Comparison of ENCODE assay signal across 20 cellular contexts in genomic region chr14:24074625-24075484, GRCh38. TPM values are rescaled to one million over a fixed set of nuclear protein-coding genes. Genes with fewer than 3 reads are reported as not detected.
A peak's percentile ranks its signal among the peaks of the same experiment; 100 is the strongest.
DNase-seq lines count a peak whose midpoint lies in the region; ATAC-seq and TF ChIP-seq lines count a peak whose summit lies in the region.
"Had no signal": no experiment of that assay in that cellular context is flagged by ENCODE, and none has a peak within 500 bp of the region (broad histone marks: within the 10 kb centered on the region; RNA-seq: fewer than 3 reads in every experiment).

No MANE protein-coding gene starts in this region.

- BruUV-seq in OCI-LY7 (replicated peaks; lab: Mats Ljungman, UMichigan), result no TSS peak

- no peak overlapping the region for H3K27ac ChIP-seq in OCI-LY7 (ENCODE audit: low read depth, low read length, poor library complexity, severe bottlenecking)
- H3K27ac ChIP-seq in right lobe of liver, result peak overlapping the region in 2 of 3 donors; percentile 50 to 66
- H3K27ac ChIP-seq in lower lobe of right lung, result no peak overlapping the region
- H3K27ac ChIP-seq in sigmoid colon, result no peak overlapping the region
- H3K27ac ChIP-seq: tibial artery had no signal

- POLR2A ChIA-PET in OCI-LY7 (lab: Charles Lee), result interaction anchor here (0.7 kb wide), 1 partner anchor 1623 kb away, joined by 4 read pairs; no protein-coding TSS in a partner anchor

- H3K9me3 ChIP-seq in OCI-LY7 (ENCODE audit: low read length) (no peaks in the 10 kb centered on the region), right lobe of liver (no peaks in the 10 kb centered on the region), lower lobe of right lung (no peaks in the 10 kb centered on the region), sigmoid colon (no peaks in the 10 kb centered on the region)
- H3K9me3 ChIP-seq: tibial artery had no signal

- no peak overlapping the region for H3K4me2 ChIP-seq in OCI-LY7 (ENCODE audit: low read length)

- no peaks in the 10 kb centered on the region for H3K27me3 ChIP-seq in right lobe of liver
- peaks cover 4% of the 10 kb centered on the region for H3K27me3 ChIP-seq in lower lobe of right lung (ENCODE audit: low read depth)
- peaks cover 0 to 16% (median 0%) of the 10 kb centered on the region in 3 donors for H3K27me3 ChIP-seq in sigmoid colon

- TF ChIP-seq EP300 in sigmoid colon (IDR thresholded peaks at IDR 0.05), result no peak

- ATAC-seq in GM21529 (IDR thresholded peaks at IDR 0.05; ENCODE audit: unreplicated experiment) (peak; percentile 17), right lobe of liver (peak; percentile 85 to 89 (median 87)), GM18517 (IDR thresholded peaks at IDR 0.05; ENCODE audit: unreplicated experiment) (no peak), lower lobe of right lung (no peak)

- H3K79me2 ChIP-seq in OCI-LY7 (ENCODE audit: insufficient read depth, low read depth, low read length), result no peaks in the 10 kb centered on the region

- H3K4me1 ChIP-seq in OCI-LY7 (ENCODE audit: insufficient read depth, low read length, poor library complexity, severe bottlenecking) (peaks cover 16% of the 10 kb centered on the region), right lobe of liver (peaks cover 0 to 36% (median 18%) of the 10 kb centered on the region in 4 donors), lower lobe of right lung (no peaks in the 10 kb centered on the region), sigmoid colon (peaks cover 0 to 18% (median 17%) of the 10 kb centered on the region in 4 donors)

- TF ChIP-seq POLR2A in right lobe of liver (IDR thresholded peaks at IDR 0.05) (no peak), sigmoid colon (IDR thresholded peaks at IDR 0.05) (no peak)

- no peaks in the 10 kb centered on the region for H3K9me2 ChIP-seq in OCI-LY7 (ENCODE audit: insufficient read depth, low read length)

- WGBS in right lobe of liver (ENCODE audit: insufficient coverage, low coverage, low lambda C conversion rate, missing lambda C conversion rate), result 43% methylated on average over 7 of the region's 11 CpGs
- 55 to 82% methylated on average over 11 of the region's 11 CpGs for WGBS in sigmoid colon, 2 donors

- intact Hi-C loops in OCI-LY7 (cut with micrococcal nuclease; ENCODE audit: unreplicated experiment), result no loop called here
- intact Hi-C loops in right lobe of liver (cut with DNase I), result no loop called here
- intact Hi-C loops in lower lobe of right lung (cut with DNase I), result no loop called here
- intact Hi-C loops in sigmoid colon (cut with DNase I), result no loop called here

- H2AFZ ChIP-seq in OCI-LY7 (ENCODE audit: low read length), result peak overlapping the region; percentile 7; the same call in 1 of the 2 replicates

- H3K4me3 ChIP-seq in OCI-LY7 (ENCODE audit: low read depth, low read length, poor library complexity, severe bottlenecking) (no peak overlapping the region), right lobe of liver (no peak overlapping the region), lower lobe of right lung (no peak overlapping the region), sigmoid colon (no peak overlapping the region)
- H3K4me3 ChIP-seq: tibial artery had no signal

- TF ChIP-seq CTCF in OCI-LY7 (conservative IDR thresholded peaks at IDR 0.05; ENCODE audit: low read length) (no peak), right lobe of liver (IDR thresholded peaks at IDR 0.05) (no peak), lower lobe of right lung (IDR thresholded peaks at IDR 0.05) (no peak), sigmoid colon (IDR thresholded peaks at IDR 0.05) (no peak)

- CTCF ChIA-PET in OCI-LY7 (lab: Charles Lee; ENCODE audit: unreplicated experiment), result interaction anchor here (0.5 to 0.6 kb wide), 2 partner anchors 7 to 144 kb away, joined by 3 read pairs; no protein-coding TSS in a partner anchor

- DNase-seq in OCI-LY7 (ENCODE audit: low spot score), result no peak
- DNase-seq in right lobe of liver, result peak; percentile 50 to 89 (median 82)
- no peak for DNase-seq in lower lobe of right lung
- DNase-seq in sigmoid colon, result no peak
- DNase-seq: activated CD4-positive, alpha-beta T cell treated with anti-CD3 and anti-CD28 coated beads for 48 hours; activated CD8-positive, alpha-beta memory T cell treated with anti-CD3 and anti-CD28 coated beads, Interleukin-2, amount 50 U/mL, for 4 hours; CD4-positive, alpha-beta T cell; GDM1; HFFc6; NCI-H2171; NCI-H526; OCI-M1; SHP77 treated with DMSO at 0.1 percent for 48 hours; stimulated activated CD4-positive, alpha-beta T cell treated with anti-CD3 and anti-CD28 coated beads, Interleukin-2, amount 100 ng/mL, for 24 hours; stimulated activated naive CD4-positive, alpha-beta T cell treated with Interleukin-2 at 50 U/mL for 16 hours; tibial artery had no signal

- no peaks in the 10 kb centered on the region for H4K20me1 ChIP-seq in OCI-LY7 (ENCODE audit: insufficient read depth, low read length)

- H3K36me3 ChIP-seq in OCI-LY7 (ENCODE audit: insufficient read depth, low read length) (no peaks in the 10 kb centered on the region), right lobe of liver (no peaks in the 10 kb centered on the region), lower lobe of right lung (no peaks in the 10 kb centered on the region), sigmoid colon (no peaks in the 10 kb centered on the region)
- H3K36me3 ChIP-seq: tibial artery had no signal

RNA-seq across cellular contexts. Expression of gene CPNE6, which starts 3.5 kb away (rescaled TPM):
- total RNA-seq in OCI-LY7 (2014; rRNA removed; shearing (Covaris generic)), result 0.10 TPM in 1 of 2 replicates, not detected in the other
- total RNA-seq in OCI-LY7 (2022), result not detected in 2 replicates
- under 1 TPM in 4 of 6 experiments, not detected in 2; 0.09 to 0.40 (median 0.18) TPM for total RNA-seq in right lobe of liver
- total RNA-seq in lower lobe of right lung, result not detected
- total RNA-seq in sigmoid colon, result 1 to 10 TPM in 3 of 4 donors, not detected in 1; 1.8 to 3.3 (median 2.9) TPM
- polyA plus RNA-seq in sigmoid colon, result under 1 TPM in 1 of 3 donors, not detected in 2; 0.42 TPM
- total RNA-seq: CD4-positive, alpha-beta T cell; fibroblast of lung; glomerular endothelial cell; HFFc6 had no signal
- polyA plus RNA-seq: fibroblast of lung had no signal

RNA-seq across cellular contexts. Expression of gene PCK2, which starts 19.3 kb away (rescaled TPM):
- 33.7 and 43.6 TPM in 2 replicates for total RNA-seq in OCI-LY7 (2014; rRNA removed; shearing (Covaris generic))
- 130 TPM in 2 replicates for total RNA-seq in OCI-LY7 (2022)
- 100 to 1,000 TPM; 124 to 615 (median 240) TPM for total RNA-seq in right lobe of liver
- total RNA-seq in lower lobe of right lung, result 42.8 TPM
- total RNA-seq in sigmoid colon, result 10 to 100 TPM in 2 of 4 donors, 1 to 10 TPM in 2; 7.1 to 12.2 (median 9.2) TPM
- polyA plus RNA-seq in sigmoid colon, result 100 to 1,000 TPM in 1 of 3 donors, 10 to 100 TPM in 2; 66.1 to 109 (median 99.5) TPM

RNA-seq across cellular contexts. Expression of gene CARMIL3, which starts 23.0 kb away (rescaled TPM):
- total RNA-seq in OCI-LY7 (2014; rRNA removed; shearing (Covaris generic)), result 0.03 and 0.32 TPM in 2 replicates
- 0.21 TPM in 1 of 2 replicates, not detected in the other for total RNA-seq in OCI-LY7 (2022)
- 1 to 10 TPM in 1 of 6 experiments, under 1 TPM in 5; 0.18 to 1.9 (median 0.29) TPM for total RNA-seq in right lobe of liver
- 0.95 TPM for total RNA-seq in lower lobe of right lung
- 1 to 10 TPM in 2 of 4 donors, under 1 TPM in 2; 0.14 to 3.3 (median 0.62) TPM for total RNA-seq in sigmoid colon
- 1 to 10 TPM in 1 of 3 donors, under 1 TPM in 2; under 0.01 to 1.7 (median 0.23) TPM for polyA plus RNA-seq in sigmoid colon
- total RNA-seq: HFFc6 had no signal
- polyA plus RNA-seq: fibroblast of lung had no signal

RNA-seq across cellular contexts. Expression of gene DCAF11, which starts 39.7 kb away (rescaled TPM):
- total RNA-seq in OCI-LY7 (2014; rRNA removed; shearing (Covaris generic)), result 75.5 and 79.2 TPM in 2 replicates
- 63.6 and 77.3 TPM in 2 replicates for total RNA-seq in OCI-LY7 (2022)
- total RNA-seq in right lobe of liver, result 100 to 1,000 TPM in 3 of 6 experiments, 10 to 100 TPM in 3; 65.9 to 180 (median 103) TPM
- 64.9 TPM for total RNA-seq in lower lobe of right lung
- total RNA-seq in sigmoid colon, result 10 to 100 TPM; 37.7 to 82.9 (median 54.8) TPM
- polyA plus RNA-seq in sigmoid colon, result 10 to 100 TPM; 70.9 to 79.8 (median 75.1) TPM

RNA-seq across cellular contexts. Expression of gene NRL, which starts 39.9 kb away (rescaled TPM):
- 3.1 and 4.6 TPM in 2 replicates for total RNA-seq in OCI-LY7 (2014; rRNA removed; shearing (Covaris generic))
- total RNA-seq in OCI-LY7 (2022), result 7.5 and 8.1 TPM in 2 replicates
- total RNA-seq in right lobe of liver, result 1 to 10 TPM; 1.4 to 2.9 (median 2.1) TPM
- total RNA-seq in lower lobe of right lung, result 2.0 TPM
- total RNA-seq in sigmoid colon, result 1 to 10 TPM in 2 of 4 donors, under 1 TPM in 2; 0.71 to 2.2 (median 1.4) TPM
- 1 to 10 TPM; 1.2 to 2.9 (median 1.8) TPM for polyA plus RNA-seq in sigmoid colon

Comparison
In these comparisons a context has a peak if more than half of its experiments do, and no peak if none do; other contexts are left out.
1. ATAC-seq: peak in GM21529 (single experiment) and right lobe of liver (4 of 4); none in GM18517 (single experiment) and lower lobe of right lung (0 of 2).
2. DNase-seq: peak in right lobe of liver (3 of 3); none in OCI-LY7 (single experiment), lower lobe of right lung (single experiment) and sigmoid colon (single experiment).
3. H3K27ac ChIP-seq: peak in right lobe of liver (2 of 3); none in OCI-LY7 (single experiment), lower lobe of right lung (single experiment) and sigmoid colon (0 of 4).